Comparison of ENCODE assay signal across 20 cellular contexts in the genomic region with DNA sequence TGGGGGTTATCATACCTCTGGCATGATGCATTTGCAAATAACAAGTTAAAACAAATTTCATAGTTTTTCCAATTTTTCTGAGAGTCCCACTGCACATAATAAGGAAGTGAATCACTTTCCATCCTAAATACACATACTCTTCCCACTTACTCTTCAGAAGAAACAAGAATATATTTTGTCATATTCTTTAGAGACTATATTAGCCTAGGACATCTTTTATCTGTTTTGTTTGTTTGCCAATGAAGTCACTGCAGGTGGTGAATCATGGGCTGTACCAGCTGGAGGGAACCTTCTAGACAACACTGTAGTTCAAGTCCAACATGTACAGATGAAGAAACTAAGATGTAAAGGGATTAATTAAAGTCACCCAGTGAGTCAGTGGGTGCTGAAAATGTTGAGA.
"Had no signal": no experiment of that assay in that cellular context is flagged by ENCODE, and none has a peak within 500 bp of the region (broad histone marks: within the 10 kb centered on the region; RNA-seq: fewer than 3 reads in every experiment).

No MANE protein-coding gene starts in this region.

- H3K4me1 Mint-ChIP-seq: activated CD4-positive, alpha-beta memory T cell treated with anti-CD3 and anti-CD28 coated beads, Interleukin-2, amount 10 ng/mL, durations not matched to agents 7 days and 5 days; activated CD4-positive, alpha-beta T cell treated with anti-CD3 and anti-CD28 coated beads, Interleukin-2, amount 10 ng/mL, durations not matched to agents 7 days and 5 days had no signal

- H3K27me3 ChIP-seq: left lung, right atrium auricular region, spleen, tibial nerve had no signal

- H3K4me3 ChIP-seq: coronary artery, left lung, lung, mucosa of descending colon, right atrium auricular region, spleen, tibial nerve had no signal

- H3K27ac Mint-ChIP-seq: activated CD4-positive, alpha-beta memory T cell treated with anti-CD3 and anti-CD28 coated beads, Interleukin-2, amount 10 ng/mL, durations not matched to agents 7 days and 5 days; activated CD4-positive, alpha-beta T cell treated with anti-CD3 and anti-CD28 coated beads, Interleukin-2, amount 10 ng/mL, durations not matched to agents 7 days and 5 days; activated T-cell treated with anti-CD3 and anti-CD28 coated beads, Interleukin-2, amount 50 U/mL, for 24 hours; effector memory CD8-positive, alpha-beta T cell; natural killer cell treated with Interleukin-12 subunit alpha and Interleukin-12 subunit beta and Interleukin-15 and Interleukin-18, amount 100 ng/mL, for 72 hours had no signal

- FAIRE-seq: islet of Langerhans had no signal

- H3K27ac ChIP-seq: coronary artery, left lung, right atrium auricular region, spleen, tibial nerve had no signal

- H3K27me3 Mint-ChIP-seq: activated CD4-positive, alpha-beta memory T cell treated with anti-CD3 and anti-CD28 coated beads, Interleukin-2, amount 10 ng/mL, durations not matched to agents 7 days and 5 days; activated CD4-positive, alpha-beta T cell treated with anti-CD3 and anti-CD28 coated beads, Interleukin-2, amount 10 ng/mL, durations not matched to agents 7 days and 5 days; activated T-cell treated with anti-CD3 and anti-CD28 coated beads, Interleukin-2, amount 50 U/mL, for 24 hours; effector memory CD8-positive, alpha-beta T cell; natural killer cell treated with Interleukin-12 subunit alpha and Interleukin-12 subunit beta and Interleukin-15 and Interleukin-18, amount 100 ng/mL, for 72 hours had no signal

- H3K4me1 ChIP-seq: left lung, right atrium auricular region, spleen, tibial nerve had no signal

- H3K36me3 ChIP-seq: left lung, right atrium auricular region, spleen, tibial nerve had no signal

- ATAC-seq: effector memory CD8-positive, alpha-beta T cell; left lung; mucosa of descending colon; natural killer cell treated with Interleukin-12 subunit alpha and Interleukin-12 subunit beta and Interleukin-15 and Interleukin-18, amount 100 ng/mL, for 72 hours had no signal

- H3K9me3 ChIP-seq: left lung, mucosa of descending colon, right atrium auricular region, spleen, tibial nerve had no signal

- H3K36me3 Mint-ChIP-seq: natural killer cell treated with Interleukin-12 subunit alpha and Interleukin-12 subunit beta and Interleukin-15 and Interleukin-18, amount 100 ng/mL, for 72 hours had no signal

- H3K9me3 Mint-ChIP-seq: activated CD4-positive, alpha-beta T cell treated with anti-CD3 and anti-CD28 coated beads, Interleukin-2, amount 10 ng/mL, durations not matched to agents 7 days and 5 days; activated T-cell treated with anti-CD3 and anti-CD28 coated beads, Interleukin-2, amount 50 U/mL, for 24 hours had no signal

- H3K4me3 Mint-ChIP-seq: activated CD4-positive, alpha-beta memory T cell treated with anti-CD3 and anti-CD28 coated beads, Interleukin-2, amount 10 ng/mL, durations not matched to agents 7 days and 5 days; activated CD4-positive, alpha-beta T cell treated with anti-CD3 and anti-CD28 coated beads, Interleukin-2, amount 10 ng/mL, durations not matched to agents 7 days and 5 days; activated T-cell treated with anti-CD3 and anti-CD28 coated beads, Interleukin-2, amount 50 U/mL, for 24 hours; effector memory CD8-positive, alpha-beta T cell; natural killer cell treated with Interleukin-12 subunit alpha and Interleukin-12 subunit beta and Interleukin-15 and Interleukin-18, amount 100 ng/mL, for 72 hours had no signal

- DNase-seq: activated CD4-positive, alpha-beta memory T cell treated with anti-CD3 and anti-CD28 coated beads, Interleukin-2, amount 10 ng/mL, durations not matched to agents 7 days and 5 days; activated CD4-positive, alpha-beta T cell treated with anti-CD3 and anti-CD28 coated beads, Interleukin-2, amount 10 ng/mL, durations not matched to agents 7 days and 5 days; activated CD4-positive, CD25-positive, alpha-beta regulatory T cell treated with anti-CD3 and anti-CD28 coated beads, Interleukin-2, amount 50 U/mL, for 72 hours; activated CD8-positive, alpha-beta memory T cell treated with anti-CD3 and anti-CD28 coated beads, Interleukin-2, amount 50 U/mL, for 48 hours; activated gamma-delta T cell; activated naive CD4-positive, alpha-beta T cell treated with anti-CD3 and anti-CD28 coated beads, Interleukin-2, amount 50 U/mL, for 16 hours; activated T-cell treated with anti-CD3 and anti-CD28 coated beads, Interleukin-2, amount 50 U/mL, for 24 hours; amniotic stem cell; effector memory CD8-positive, alpha-beta T cell; foreskin melanocyte; left lung; mucosa of descending colon; spleen; stimulated activated naive CD4-positive, alpha-beta T cell had no signal
